ENCODE assay signal across 17 cellular contexts in the genomic region with DNA sequence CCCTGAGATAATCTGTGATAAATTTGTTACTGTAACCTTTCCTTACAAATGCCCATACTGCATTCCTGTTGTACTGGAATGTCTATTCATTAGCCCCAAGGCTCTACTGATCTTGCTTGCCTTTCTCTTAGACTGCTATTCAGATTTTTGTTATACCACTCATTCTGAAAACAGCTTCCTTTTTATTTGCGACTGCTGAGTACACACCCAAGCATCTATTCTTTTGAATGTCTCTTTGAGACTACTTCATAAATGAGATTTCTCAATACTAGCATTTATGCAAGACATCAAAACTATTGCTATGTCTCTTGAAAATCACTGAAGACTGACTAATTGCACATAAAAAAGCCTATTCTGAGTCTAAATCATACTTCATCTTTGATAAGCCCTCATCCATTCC. TPM values are rescaled to one million over a fixed set of nuclear protein-coding genes. Genes with fewer than 3 reads are reported as not detected.
DNase-seq lines count a peak whose midpoint lies in the region; ATAC-seq and TF ChIP-seq lines count a peak whose summit lies in the region.
"Had no signal": no experiment of that assay in that cellular context is flagged by ENCODE, and none has a peak within 500 bp of the region (broad histone marks: within the 10 kb centered on the region; RNA-seq: fewer than 3 reads in every experiment).

No MANE protein-coding gene starts in this region.

- no peaks in the 10 kb centered on the region for H4K20me1 ChIP-seq in SK-N-SH (ENCODE audit: insufficient read depth)

- TF ChIP-seq CTCF in SK-N-SH (IDR thresholded peaks at IDR 0.05), result no peak

- 87% methylated on average over 1 of the region's 1 CpG for WGBS in SK-N-SH (ENCODE audit: low lambda C conversion rate)

- H3F3A ChIP-seq in SK-N-SH (replicated peaks; ENCODE audit: insufficient read depth), result no peaks in the 10 kb centered on the region

- TF ChIP-seq EP300 in SK-N-SH (IDR thresholded peaks at IDR 0.05; ENCODE audit: borderline replicate concordance in 1 of 2, low read depth in 1 of 2, low read length in 1 of 2), result no peak

- H3K4me1 ChIP-seq in effector memory CD4-positive, alpha-beta T cell (ENCODE audit: control insufficient read depth, insufficient read depth, low read length, poor library complexity, severe bottlenecking), result no peaks in the 10 kb centered on the region
- no peaks in the 10 kb centered on the region for H3K4me1 ChIP-seq in SK-N-SH (ENCODE audit: control insufficient read depth in 1 of 2, insufficient read depth in 2 of 2, low read depth in 1 of 2, low read length in 1 of 2)

- no peak overlapping the region for H3K4me2 ChIP-seq in SK-N-SH

- no peak overlapping the region for H3K4me3 ChIP-seq in effector memory CD4-positive, alpha-beta T cell (ENCODE audit: insufficient read depth, low read depth, low read length, poor library complexity, severe bottlenecking)
- H3K4me3 ChIP-seq in SK-N-SH (ENCODE audit: low read depth in 2 of 2, low read length in 1 of 2), result no peak overlapping the region
- H3K4me3 ChIP-seq: MG63, skin epidermis had no signal

- no peaks in the 10 kb centered on the region for H3K36me3 ChIP-seq in effector memory CD4-positive, alpha-beta T cell (ENCODE audit: control insufficient read depth, insufficient read depth, low read length)
- H3K36me3 ChIP-seq in SK-N-SH (replicated peaks in 1 of 2; ENCODE audit: control insufficient read depth in 1 of 2, insufficient read depth in 2 of 2, low read length in 1 of 2), result peaks cover 0 to 8% of the 10 kb centered on the region in 2 experiments
- H3K36me3 ChIP-seq: MG63 had no signal

- no peak for TF ChIP-seq RAD21 in SK-N-SH (IDR thresholded peaks at IDR 0.05; ENCODE audit: low read length)

- H3K9me3 ChIP-seq in effector memory CD4-positive, alpha-beta T cell (ENCODE audit: control insufficient read depth, low read length), result no peaks in the 10 kb centered on the region
- H3K9me3 ChIP-seq in SK-N-SH, result no peaks in the 10 kb centered on the region
- H3K9me3 ChIP-seq: MG63 had no signal

- ATAC-seq in GM19463 (IDR thresholded peaks at IDR 0.05; ENCODE audit: unreplicated experiment), result no peak
- no peak for ATAC-seq in HG02610 (IDR thresholded peaks at IDR 0.05; ENCODE audit: unreplicated experiment)
- ATAC-seq: HCT116, SK-N-SH treated with all-trans-retinoic acid at 6 μM for 48 hours had no signal

- no peaks in the 10 kb centered on the region for H3K9me2 ChIP-seq in SK-N-SH

- POLR2A ChIA-PET in SK-N-SH (lab: Yijun Ruan, JAX), result no interaction called here

- 0 out of 2 replicates have a peak, but pooled peaks cover 3% of the 10 kb centered on the region for H3K79me2 ChIP-seq in SK-N-SH (ENCODE audit: insufficient read depth)

- H3K27ac ChIP-seq in effector memory CD4-positive, alpha-beta T cell (ENCODE audit: insufficient read depth, low read length, poor library complexity, severe bottlenecking), result no peak overlapping the region
- no peak overlapping the region for H3K27ac ChIP-seq in SK-N-SH (ENCODE audit: low read depth in 2 of 2, low read length in 1 of 2)
- H3K27ac ChIP-seq: skin epidermis had no signal

- CTCF ChIA-PET in SK-N-SH (lab: Yijun Ruan, JAX), result no interaction called here

- DNase-seq in EH (ENCODE audit: low read depth) (peak; percentile 95), MV-4-11 (lab: John Stamatoyannopoulos, UW) (peak; percentile 22), epidermal melanocyte (ENCODE audit: insufficient read length, low spot score) (peak; percentile 42), non-pigmented ciliary epithelial cell (ENCODE audit: low read depth) (peak; percentile 13), SK-N-SH (no peak)
- no peak for DNase-seq in effector memory CD4-positive, alpha-beta T cell
- DNase-seq: activated CD8-positive, alpha-beta memory T cell treated with anti-CD3 and anti-CD28 coated beads for 24 hours; activated gamma-delta T cell treated with Interleukin-2 at 50 U/mL for 16 hours; caudate nucleus; hypothalamus; MG63; stimulated activated naive CD4-positive, alpha-beta T cell treated with Interleukin-2 at 50 U/mL for 16 hours had no signal

- no peak overlapping the region for H3K9ac ChIP-seq in SK-N-SH

- H3K27me3 ChIP-seq in effector memory CD4-positive, alpha-beta T cell (replicated peaks; ENCODE audit: control insufficient read depth, insufficient read depth, low read length, poor library complexity, severe bottlenecking), result no peaks in the 10 kb centered on the region
- no peaks in the 10 kb centered on the region for H3K27me3 ChIP-seq in SK-N-SH (ENCODE audit: insufficient read depth)
- H3K27me3 ChIP-seq: MG63 had no signal

- H2AFZ ChIP-seq in SK-N-SH (ENCODE audit: low read depth), result no peak overlapping the region

TF ChIP-seq in SK-N-SH, 30 proteins besides CTCF, POLR2A, EP300 and RAD21 (continues in another document):
- TF ChIP-seq NRF1 (IDR thresholded peaks at IDR 0.05; ENCODE audit: low read depth, low read length) (no peak), SIN3A (IDR thresholded peaks at IDR 0.05; ENCODE audit: borderline replicate concordance, low read depth, low read length) (no peak), JUND (IDR thresholded peaks at IDR 0.05) (no peak), RXRA (IDR thresholded peaks at IDR 0.05; ENCODE audit: borderline replicate concordance, low read depth) (no peak), TCF12 (IDR thresholded peaks at IDR 0.05) (no peak), GABPA (IDR thresholded peaks at IDR 0.05; ENCODE audit: low read depth) (no peak), CHD2 (IDR thresholded peaks at IDR 0.05; ENCODE audit: low read length, partially characterized antibody) (no peak), YY1 (IDR thresholded peaks at IDR 0.05; ENCODE audit: low read depth) (no peak), ELF1 (IDR thresholded peaks at IDR 0.05) (no peak), REST (IDR thresholded peaks at IDR 0.05; ENCODE audit: low read depth, low read length) (no peak), RCOR1 (IDR thresholded peaks at IDR 0.05; ENCODE audit: low read length) (no peak), USF1 (IDR thresholded peaks at IDR 0.05; ENCODE audit: borderline replicate concordance, low read depth) (no peak), NFIC (IDR thresholded peaks at IDR 0.05; ENCODE audit: borderline replicate concordance) (no peak), GATA2 (CRISPR knock-in tag; IDR thresholded peaks at IDR 0.05) (no peak)
- TF ChIP-seq, protein P1, sequence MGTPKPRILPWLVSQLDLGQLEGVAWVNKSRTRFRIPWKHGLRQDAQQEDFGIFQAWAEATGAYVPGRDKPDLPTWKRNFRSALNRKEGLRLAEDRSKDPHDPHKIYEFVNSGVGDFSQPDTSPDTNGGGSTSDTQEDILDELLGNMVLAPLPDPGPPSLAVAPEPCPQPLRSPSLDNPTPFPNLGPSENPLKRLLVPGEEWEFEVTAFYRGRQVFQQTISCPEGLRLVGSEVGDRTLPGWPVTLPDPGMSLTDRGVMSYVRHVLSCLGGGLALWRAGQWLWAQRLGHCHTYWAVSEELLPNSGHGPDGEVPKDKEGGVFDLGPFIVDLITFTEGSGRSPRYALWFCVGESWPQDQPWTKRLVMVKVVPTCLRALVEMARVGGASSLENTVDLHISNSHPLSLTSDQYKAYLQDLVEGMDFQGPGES (IDR thresholded peaks at IDR 0.05; ENCODE audit: low read depth, low read length), result no peak
- TF ChIP-seq, protein P2, sequence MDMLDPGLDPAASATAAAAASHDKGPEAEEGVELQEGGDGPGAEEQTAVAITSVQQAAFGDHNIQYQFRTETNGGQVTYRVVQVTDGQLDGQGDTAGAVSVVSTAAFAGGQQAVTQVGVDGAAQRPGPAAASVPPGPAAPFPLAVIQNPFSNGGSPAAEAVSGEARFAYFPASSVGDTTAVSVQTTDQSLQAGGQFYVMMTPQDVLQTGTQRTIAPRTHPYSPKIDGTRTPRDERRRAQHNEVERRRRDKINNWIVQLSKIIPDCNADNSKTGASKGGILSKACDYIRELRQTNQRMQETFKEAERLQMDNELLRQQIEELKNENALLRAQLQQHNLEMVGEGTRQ (IDR thresholded peaks at IDR 0.05; ENCODE audit: borderline replicate concordance, low read depth, low read length), result no peak

RNA-seq across cellular contexts. Expression of gene DENND1B, which starts 38.6 kb away (rescaled TPM):
- polyA plus RNA-seq in SK-N-SH (2012; rRNA removed), result 1.4 and 1.6 TPM in 2 replicates
- 1.7 and 1.9 TPM in 2 replicates for polyA plus RNA-seq in SK-N-SH (2012; cell fraction: cytosol; rRNA removed)
- 1.7 and 3.3 TPM in 2 replicates for polyA plus RNA-seq in SK-N-SH (2012; cell fraction: nucleus; rRNA removed)

Comparison
In these comparisons a context has a peak if more than half of its experiments do, and no peak if none do; other contexts are left out.
1. DNase-seq: peak in EH (single experiment), MV-4-11 (single experiment), epidermal melanocyte (single experiment) and non-pigmented ciliary epithelial cell (single experiment); none in effector memory CD4-positive, alpha-beta T cell (0 of 3) and SK-N-SH (single experiment).